In the genomic region with DNA sequence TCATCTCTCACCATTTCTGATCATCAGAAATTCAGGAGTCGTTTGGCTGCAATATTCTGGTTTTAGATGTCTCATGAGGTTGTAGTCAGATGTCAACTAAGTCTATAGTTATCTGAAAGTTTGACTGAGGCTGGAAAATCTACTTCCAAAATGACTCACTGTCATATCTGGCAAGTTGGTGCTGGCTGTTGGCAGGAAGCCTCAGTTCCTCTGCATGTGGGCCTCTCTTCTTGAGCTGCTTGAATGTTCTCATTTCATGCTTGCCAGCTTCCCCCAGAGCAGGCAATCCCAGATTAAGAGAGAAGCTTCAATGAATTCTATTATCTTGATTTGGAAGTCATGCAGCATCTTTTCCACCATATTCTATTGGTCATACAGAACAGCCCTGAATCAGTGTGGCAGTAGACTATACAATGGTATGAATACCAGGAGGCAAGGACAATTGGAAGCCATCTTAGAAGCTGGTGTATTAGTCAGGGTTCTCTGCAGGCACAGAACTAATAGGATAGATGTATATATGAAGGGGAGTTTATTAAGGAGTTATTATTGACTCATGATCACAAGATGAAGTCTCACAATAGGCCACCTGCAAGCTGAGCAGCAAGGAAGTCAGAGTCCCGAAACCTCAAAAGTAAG, we compare ENCODE assay signal across 9 cellular contexts. TPM values are rescaled to one million over a fixed set of nuclear protein-coding genes. Genes with fewer than 3 reads are reported as not detected.
A peak's percentile ranks its signal among the peaks of the same experiment; 100 is the strongest.
DNase-seq lines count a peak whose midpoint lies in the region; ATAC-seq and TF ChIP-seq lines count a peak whose summit lies in the region.
"Had no signal": no experiment of that assay in that cellular context is flagged by ENCODE, and none has a peak within 500 bp of the region (broad histone marks: within the 10 kb centered on the region; RNA-seq: fewer than 3 reads in every experiment).

No MANE protein-coding gene starts in this region.

- peak; percentile 68 for ATAC-seq in GM19351 (IDR thresholded peaks at IDR 0.05; ENCODE audit: unreplicated experiment)

- CTCF ChIA-PET in AG04449 (lab: Yijun Ruan, JAX): interaction anchor here (0.6 to 3.7 kb wide), 6 partner anchors 8 to 193 kb away, joined by 4 to 24 read pairs (median 6); no protein-coding TSS in a partner anchor

- TF ChIP-seq CTCF in AG04449 (IDR thresholded peaks at IDR 0.05; ENCODE audit: insufficient read depth, low read length, missing control alignments) (no peak), fibroblast of mammary gland (conservative IDR thresholded peaks at IDR 0.05; ENCODE audit: control insufficient read depth, insufficient read depth, low read depth, low read length) (no peak)

- DNase-seq in AG04449 (ENCODE audit: low read depth, low spot score) (peak; percentile 10), SK-MEL-5 (ENCODE audit: low read depth, low spot score) (peak; percentile 20), fibroblast of mammary gland (ENCODE audit: low read depth) (peak; percentile 85), ACHN (no peak), SHP77 (lab: John Stamatoyannopoulos, UW) (no peak), ureter (ENCODE audit: low spot score) (no peak)
- no peak for DNase-seq in central memory CD4-positive, alpha-beta T cell
- DNase-seq: T-helper 9 cell had no signal

- in situ Hi-C loops in SK-MEL-5 (cut with HindIII; ENCODE audit: low pct_unique_long_range_greater_than_20kb, low sequenced_read_pairs) (no loop called here), ACHN (cut with HindIII; ENCODE audit: low pct_ligation_motif_present, low pct_unique_long_range_greater_than_20kb, low sequenced_read_pairs) (no loop called here)

- POLR2A ChIA-PET in AG04449 (lab: Yijun Ruan, JAX): interaction anchor here (0.5 kb wide), 1 partner anchor 47 kb away, joined by 3 read pairs; no protein-coding TSS in a partner anchor

- H3K4me3 ChIP-seq in AG04449 (ENCODE audit: low read depth, low read length) (no peak overlapping the region), fibroblast of mammary gland (ENCODE audit: control insufficient read depth, low read depth, low read length) (no peak overlapping the region)

RNA-seq across cellular contexts. Expression of a gene that starts 46.8 kb away (rescaled TPM):
- total RNA-seq in SK-MEL-5 (2014; rRNA removed; shearing (Covaris generic)): 19.3 and 19.8 TPM in 2 replicates
- polyA plus RNA-seq in SK-MEL-5 (2015; cell fraction: cytosol; rRNA removed): 9.5 and 12.0 TPM in 2 replicates
- 19.9 and 23.0 TPM in 2 replicates for polyA plus RNA-seq in SK-MEL-5 (2015; cell fraction: nucleus; rRNA removed)
- 59.7 TPM for total RNA-seq in ureter

RNA-seq across cellular contexts. Expression of a gene that starts 56.2 kb away (rescaled TPM):
- total RNA-seq in SK-MEL-5 (2014; rRNA removed; shearing (Covaris generic)): not detected in 2 replicates
- not detected in 2 replicates for polyA plus RNA-seq in SK-MEL-5 (2015; cell fraction: cytosol; rRNA removed)
- not detected in 2 replicates for polyA plus RNA-seq in SK-MEL-5 (2015; cell fraction: nucleus; rRNA removed)
- 0.75 TPM for total RNA-seq in ureter

Comparison
In these comparisons a context has a peak if more than half of its experiments do, and no peak if none do; other contexts are left out.
1. DNase-seq: peak in AG04449 (single experiment), SK-MEL-5 (single experiment) and fibroblast of mammary gland (single experiment); none in ACHN (single experiment), SHP77 (0 of 2), ureter (single experiment) and central memory CD4-positive, alpha-beta T cell (single experiment).